Comparison of ENCODE assay signal across 8 cellular contexts in the genomic region with DNA sequence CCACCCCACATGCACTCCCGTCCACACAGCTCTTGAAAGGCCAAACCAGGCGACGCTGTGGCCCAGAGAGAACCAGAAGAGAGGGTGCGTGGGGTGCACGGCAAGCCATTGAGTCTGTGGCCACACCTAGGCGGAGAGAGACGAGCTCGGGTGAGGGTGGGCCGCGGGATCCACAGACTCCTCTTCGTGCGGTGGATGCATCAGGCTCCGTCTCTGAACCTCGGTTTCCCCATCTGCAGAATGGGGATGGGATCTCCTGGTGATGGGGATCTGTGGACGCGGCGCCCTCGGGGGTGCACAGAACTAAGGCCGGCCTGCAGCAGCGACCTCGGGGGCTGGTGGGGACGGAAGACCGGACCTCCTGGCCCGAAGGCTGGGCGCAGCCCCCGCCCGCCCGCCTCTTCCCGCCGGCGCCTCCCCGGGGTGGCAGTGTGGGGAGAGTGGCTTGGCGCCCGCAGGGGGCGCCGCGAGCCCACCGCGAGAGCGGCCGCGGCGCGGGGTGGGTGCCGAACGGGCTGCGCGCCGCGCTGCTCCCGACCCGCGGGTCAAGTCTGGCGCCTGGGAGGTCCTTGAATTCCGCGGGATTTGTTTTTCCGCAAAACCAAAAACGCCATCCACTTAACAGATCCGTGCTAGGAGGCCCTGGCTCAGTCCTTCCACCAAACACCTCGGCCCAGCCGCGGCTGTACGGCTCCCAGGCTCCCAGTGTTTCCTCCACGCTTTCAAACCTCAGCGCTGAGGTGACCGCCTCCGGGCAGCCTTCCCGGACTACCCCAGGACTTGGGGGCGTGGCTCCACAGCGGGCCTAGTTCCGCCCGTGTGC. TPM values are rescaled to one million over a fixed set of nuclear protein-coding genes. Genes with fewer than 3 reads are reported as not detected.
DNase-seq lines count a peak whose midpoint lies in the region; ATAC-seq and TF ChIP-seq lines count a peak whose summit lies in the region.

No MANE protein-coding gene starts in this region.

- CTCF ChIA-PET in CD4-positive, alpha-beta memory T cell (lab: Charles Lee; ENCODE audit: partially characterized antibody): interaction anchor here (0.9 to 3.9 kb wide), 6 partner anchors 11 to 477 kb away, joined by 3 to 26 read pairs (median 11); partner anchors contain the start of gene ADPGK

- no peaks in the 10 kb centered on the region for H3K36me3 Mint-ChIP-seq in CD4-positive, alpha-beta memory T cell
- no peaks in the 10 kb centered on the region for H3K36me3 Mint-ChIP-seq in neural crest cell (ENCODE audit: low read depth)

- no peaks in the 10 kb centered on the region for H3K9me3 ChIP-seq in CD4-positive, alpha-beta memory T cell (ENCODE audit: control insufficient read depth in 1 of 2, low read length in 2 of 2)

- ATAC-seq in GM21737 (IDR thresholded peaks at IDR 0.05; ENCODE audit: unreplicated experiment) (peak; percentile 62), GM19397 (IDR thresholded peaks at IDR 0.05; ENCODE audit: unreplicated experiment) (no peak)

- peak in 4 of 5 donors; percentile 28 to 47 (median 36) for DNase-seq in CD4-positive, alpha-beta memory T cell
- DNase-seq in NOMO-1 treated with DMSO at 0.1 percent for 48 hours (lab: John Stamatoyannopoulos, UW; ENCODE audit: unreplicated experiment) (peak; percentile 15), foreskin melanocyte (peak; percentile 34), neural crest cell (ENCODE audit: low read depth, low spot score) (peak; percentile 56), OCI-M2 (lab: John Stamatoyannopoulos, UW; ENCODE audit: unreplicated experiment) (no peak)
- DNase-seq in activated effector memory CD4-positive, alpha-beta T cell treated with Interleukin-2 at 50 U/mL for 16 hours: peak; percentile 29

- H3K27ac ChIP-seq in CD4-positive, alpha-beta memory T cell (ENCODE audit: low read depth, low read length): no peak overlapping the region

- POLR2A ChIA-PET in CD4-positive, alpha-beta memory T cell (lab: Charles Lee; ENCODE audit: partially characterized antibody): interaction anchor here (1.4 kb wide), 1 partner anchor 12 kb away, joined by 4 read pairs; no protein-coding TSS in a partner anchor

- peaks cover 5 to 20% (median 7%) of the 10 kb centered on the region in 4 donors for H3K4me1 Mint-ChIP-seq in CD4-positive, alpha-beta memory T cell
- peaks cover 9% of the 10 kb centered on the region for H3K4me1 Mint-ChIP-seq in neural crest cell

- peak overlapping the region in 6 of 7 donors; percentile 43 to 87 (median 82) for H3K27ac Mint-ChIP-seq in CD4-positive, alpha-beta memory T cell
- H3K27ac Mint-ChIP-seq in neural crest cell (ENCODE audit: unreplicated experiment): peak overlapping the region; percentile 54

- peak overlapping the region; percentile 84 to 91 (median 87) for H3K4me3 Mint-ChIP-seq in CD4-positive, alpha-beta memory T cell
- peak overlapping the region; percentile 88 for H3K4me3 Mint-ChIP-seq in neural crest cell

- H3K27me3 Mint-ChIP-seq in CD4-positive, alpha-beta memory T cell: peaks cover 10 to 11% of the 10 kb centered on the region in 2 donors
- H3K27me3 Mint-ChIP-seq in neural crest cell (ENCODE audit: low read depth): peaks cover 3% of the 10 kb centered on the region

- intact Hi-C loops in CD4-positive, alpha-beta memory T cell (cut with micrococcal nuclease): loop anchor here (1.0 to 5.0 kb wide), 2 partner anchors 74 to 285 kb away; no protein-coding TSS in a partner anchor

- peak overlapping the region in 1 of 2 donors; percentile 57 for H3K4me3 ChIP-seq in CD4-positive, alpha-beta memory T cell (ENCODE audit: low read length in 2 of 2)

- no peaks in the 10 kb centered on the region for H3K27me3 ChIP-seq in CD4-positive, alpha-beta memory T cell (ENCODE audit: insufficient read depth, low read length)

- peak; percentile 79 for TF ChIP-seq CTCF in neural crest cell (conservative IDR thresholded peaks at IDR 0.05)

- H3K4me1 ChIP-seq in CD4-positive, alpha-beta memory T cell (ENCODE audit: insufficient read depth, low read length): peaks cover 4% of the 10 kb centered on the region

- peaks cover 0 to 2% (median 0%) of the 10 kb centered on the region in 8 donors for H3K9me3 Mint-ChIP-seq in CD4-positive, alpha-beta memory T cell
- H3K9me3 Mint-ChIP-seq in neural crest cell: no peaks in the 10 kb centered on the region

- no peaks in the 10 kb centered on the region for H3K36me3 ChIP-seq in CD4-positive, alpha-beta memory T cell (ENCODE audit: insufficient read depth, low read length)

RNA-seq across cellular contexts. Expression of gene ADPGK, which starts 13.2 kb away (rescaled TPM):
- 100 to 1,000 TPM in 1 of 2 experiments, 10 to 100 TPM in 1; 98.1 to 104 TPM for total RNA-seq in CD4-positive, alpha-beta memory T cell
- 10 to 100 TPM; 66.7 to 96.1 TPM for polyA plus RNA-seq in CD4-positive, alpha-beta memory T cell
- total RNA-seq in neural crest cell: 39.7 and 41.8 TPM in 2 replicates
